29 cellular contexts compared by ENCODE assay signal in the genomic region with DNA sequence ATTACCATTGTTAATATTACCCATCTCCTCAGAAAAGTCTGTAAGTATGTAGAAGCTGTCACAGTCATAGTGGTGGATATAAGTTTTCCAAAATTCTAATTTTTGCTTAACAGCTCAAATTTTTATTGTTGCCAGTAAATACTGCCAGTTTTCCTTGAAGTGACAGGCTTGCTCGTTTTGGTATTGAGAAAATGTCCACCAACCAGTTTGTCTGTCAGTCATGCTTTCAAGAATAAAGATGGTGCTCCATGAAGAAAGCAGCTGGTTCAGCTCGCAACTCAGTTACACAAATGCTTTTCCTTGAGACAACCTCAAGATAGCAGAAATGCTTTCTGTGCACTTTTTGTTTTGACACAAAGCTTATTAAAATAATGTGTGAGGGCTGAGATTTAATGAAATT.
"Had no signal": no experiment of that assay in that cellular context is flagged by ENCODE, and none has a peak within 500 bp of the region (broad histone marks: within the 10 kb centered on the region; RNA-seq: fewer than 3 reads in every experiment).

No MANE protein-coding gene starts in this region.

- H3K27me3 Mint-ChIP-seq: dendritic cell treated with granulocyte-macrophage colony-stimulating factor and Interleukin-4, amounts not matched to agents 40 ng/mL and 50 ng/mL, for 4 days had no signal

- ATAC-seq: effector memory CD8-positive, alpha-beta T cell; esophagus mucosa; foreskin keratinocyte; gastrocnemius medialis; gastroesophageal sphincter; heart left ventricle; heart right ventricle had no signal

- DNase-seq: colonic mucosa; cortex of kidney; dermis blood vessel endothelial cell; dorsolateral prefrontal cortex; effector CD4-positive, alpha-beta T cell; effector CD8-positive, alpha-beta T cell; effector memory CD4-positive, alpha-beta T cell; effector memory CD8-positive, alpha-beta T cell; endodermal cell; erythroblast; esophagus squamous epithelium; foreskin fibroblast; foreskin keratinocyte; foreskin melanocyte; gastrocnemius medialis; glutamatergic neuron; head of caudate nucleus; heart left ventricle; heart right ventricle had no signal

- H3K27ac Mint-ChIP-seq: dendritic cell treated with granulocyte-macrophage colony-stimulating factor and Interleukin-4, amounts not matched to agents 40 ng/mL and 50 ng/mL, for 4 days; effector memory CD8-positive, alpha-beta T cell; endodermal cell had no signal

- H3K4me3 Mint-ChIP-seq: dendritic cell treated with granulocyte-macrophage colony-stimulating factor and Interleukin-4, amounts not matched to agents 40 ng/mL and 50 ng/mL, for 4 days; effector memory CD8-positive, alpha-beta T cell; endodermal cell had no signal

- FAIRE-seq: colon, endometrium, endothelial cell of umbilical vein, frontal cortex had no signal

- H3K4me1 ChIP-seq: colonic mucosa, esophagus muscularis mucosa, esophagus squamous epithelium, foreskin keratinocyte, gastrocnemius medialis, gastroesophageal sphincter had no signal

- H3K36me3 ChIP-seq: colonic mucosa, esophagus muscularis mucosa, esophagus squamous epithelium, gastrocnemius medialis, gastroesophageal sphincter, heart left ventricle, heart right ventricle had no signal

- H3K27ac ChIP-seq: colonic mucosa, coronary artery, dorsolateral prefrontal cortex, epithelial cell of prostate, esophagus muscularis mucosa, esophagus squamous epithelium, foreskin keratinocyte, gastrocnemius medialis, gastroesophageal sphincter, heart left ventricle, heart right ventricle had no signal

- H3K9me3 Mint-ChIP-seq: endodermal cell had no signal

- H3K4me3 ChIP-seq: colonic mucosa, coronary artery, dorsolateral prefrontal cortex, esophagus muscularis mucosa, esophagus squamous epithelium, gastrocnemius medialis, gastroesophageal sphincter, heart left ventricle, heart right ventricle had no signal

- H3K9me3 ChIP-seq: colonic mucosa, esophagus muscularis mucosa, esophagus squamous epithelium, gastrocnemius medialis, gastroesophageal sphincter, heart left ventricle, heart right ventricle had no signal

- H3K27me3 ChIP-seq: colonic mucosa, dorsolateral prefrontal cortex, esophagus muscularis mucosa, esophagus squamous epithelium, foreskin keratinocyte, gastrocnemius medialis, gastroesophageal sphincter, heart left ventricle, heart right ventricle had no signal
